Comparison of ENCODE assay signal across 11 cellular contexts in genomic region chr7:22090107-22090506, GRCh38.
"Had no signal": no experiment of that assay in that cellular context is flagged by ENCODE, and none has a peak within 500 bp of the region (broad histone marks: within the 10 kb centered on the region; RNA-seq: fewer than 3 reads in every experiment).

No MANE protein-coding gene starts in this region.

- H3K9me3 ChIP-seq: HAP-1 had no signal

- H3K27ac Mint-ChIP-seq: GM23338, H9, HFFc6 had no signal

- H3K4me1 Mint-ChIP-seq: GM23338 had no signal

- H3K27ac ChIP-seq: GM23248 had no signal

- H3K4me3 ChIP-seq: GM23248, GM23338, HAP-1 had no signal

- H3K9ac ChIP-seq: GM23248 had no signal

- FAIRE-seq: H1, H54 had no signal

- DNase-seq: GM23248, GOT3, H7, H9, HCEC 1CT, HFFc6 had no signal

- ATAC-seq: GM23338, HCT116 had no signal

- H3K4me1 ChIP-seq: HAP-1 had no signal

- H3K36me3 ChIP-seq: HAP-1 had no signal

- H3K4me3 Mint-ChIP-seq: GM23338, H9, HFFc6 had no signal
